ENCODE assay signal across 10 cellular contexts in genomic region chr1:66283583-66284041, GRCh38.
A peak's percentile ranks its signal among the peaks of the same experiment; 100 is the strongest.
DNase-seq lines count a peak whose midpoint lies in the region; ATAC-seq and TF ChIP-seq lines count a peak whose summit lies in the region.
"Had no signal": no experiment of that assay in that cellular context is flagged by ENCODE, and none has a peak within 500 bp of the region (broad histone marks: within the 10 kb centered on the region; RNA-seq: fewer than 3 reads in every experiment).

No MANE protein-coding gene starts in this region.

- TF ChIP-seq CTCF in heart left ventricle (IDR thresholded peaks at IDR 0.05): no peak

- no peaks in the 10 kb centered on the region for H3K27me3 Mint-ChIP-seq in activated CD4-positive, alpha-beta memory T cell treated with anti-CD3 and anti-CD28 coated beads for 36 hours

- peak overlapping the region; percentile 87 for H3K27ac Mint-ChIP-seq in activated CD4-positive, alpha-beta memory T cell treated with anti-CD3 and anti-CD28 coated beads for 36 hours

- WGBS in heart left ventricle, 4 donors: 92 to 97% (median 95%) methylated on average over 3 of the region's 3 CpGs

- no peaks in the 10 kb centered on the region for H3K9me3 ChIP-seq in heart left ventricle

- peaks cover 84% of the 10 kb centered on the region for H3K4me1 Mint-ChIP-seq in activated CD4-positive, alpha-beta memory T cell treated with anti-CD3 and anti-CD28 coated beads for 36 hours (ENCODE audit: low read depth)

- POLR2A ChIA-PET in activated CD4-positive, alpha-beta memory T cell treated with anti-CD3 and anti-CD28 coated beads for 36 hours (lab: Charles Lee): interaction anchor here (1.0 to 2.8 kb wide), 7 partner anchors 9 to 87 kb away, joined by 3 to 20 read pairs (median 6); no protein-coding TSS in a partner anchor

- H3K27me3 ChIP-seq in heart left ventricle: no peaks in the 10 kb centered on the region

- H3K4me3 ChIP-seq in heart left ventricle: no peak overlapping the region

- CTCF ChIA-PET in activated CD4-positive, alpha-beta memory T cell treated with anti-CD3 and anti-CD28 coated beads for 36 hours (lab: Charles Lee): interaction anchor here (1.4 to 2.9 kb wide), 6 partner anchors 25 to 162 kb away, joined by 3 to 26 read pairs (median 14); no protein-coding TSS in a partner anchor

- H3K4me3 Mint-ChIP-seq in activated CD4-positive, alpha-beta memory T cell treated with anti-CD3 and anti-CD28 coated beads for 36 hours: peak overlapping the region; percentile 9

- peak overlapping the region in 1 of 12 donors; percentile 78 for H3K27ac ChIP-seq in heart left ventricle
- H3K27ac ChIP-seq: C4-2B had no signal

- intact Hi-C loops in activated CD4-positive, alpha-beta memory T cell treated with anti-CD3 and anti-CD28 coated beads for 36 hours (cut with micrococcal nuclease): loop anchor here (1.0 to 10.0 kb wide), 9 partner anchors 8 to 1401 kb away; partner anchors contain the start of genes DNAI4, GADD45A and MIER1
- intact Hi-C loops in heart left ventricle (cut with DNase I): loop anchor here in 1 of 10 donors (5.0 kb wide), 1 partner anchor 44 kb away; no protein-coding TSS in a partner anchor

- no peak for TF ChIP-seq POLR2A in heart left ventricle (IDR thresholded peaks at IDR 0.05)

- peak; percentile 44 for ATAC-seq in HG03039 (IDR thresholded peaks at IDR 0.05; ENCODE audit: unreplicated experiment)
- no peak for ATAC-seq in heart left ventricle

- H3K36me3 Mint-ChIP-seq in activated CD4-positive, alpha-beta memory T cell treated with anti-CD3 and anti-CD28 coated beads for 36 hours: no peaks in the 10 kb centered on the region

- no peaks in the 10 kb centered on the region for H3K9me3 Mint-ChIP-seq in activated CD4-positive, alpha-beta memory T cell treated with anti-CD3 and anti-CD28 coated beads for 36 hours

- H3K4me1 ChIP-seq in heart left ventricle: peaks cover 0 to 47% (median 9%) of the 10 kb centered on the region in 12 donors

- peak; percentile 57 for DNase-seq in stimulated activated CD4-positive, alpha-beta T cell treated with anti-CD3 and anti-CD28 coated beads, Interleukin-4, amount 100 ng/mL, for 24 hours
- no peak for DNase-seq in stimulated activated CD4-positive, alpha-beta T cell treated with anti-CD3 and anti-CD28 coated beads, Interleukin-12 subunit alpha, Interleukin-12 subunit beta, amount 100 ng/mL, for 4 hours
- peak; percentile 59 for DNase-seq in activated CD4-positive, alpha-beta memory T cell treated with anti-CD3 and anti-CD28 coated beads for 36 hours
- DNase-seq in effector CD4-positive, alpha-beta T cell: no peak
- DNase-seq in cortex of kidney (lab: John Stamatoyannopoulos, UW): no peak
- DNase-seq in midbrain (lab: John Stamatoyannopoulos, UW): no peak
- no peak for DNase-seq in heart left ventricle
- DNase-seq: trophoblast cell had no signal

- no peaks in the 10 kb centered on the region for H3K36me3 ChIP-seq in heart left ventricle

Comparison
In these comparisons a context has a peak if more than half of its experiments do, and no peak if none do; other contexts are left out.
1. DNase-seq: peak in stimulated activated CD4-positive, alpha-beta T cell treated with anti-CD3 and anti-CD28 coated beads, Interleukin-4, amount 100 ng/mL, for 24 hours (single experiment) and activated CD4-positive, alpha-beta memory T cell treated with anti-CD3 and anti-CD28 coated beads for 36 hours (single experiment); none in stimulated activated CD4-positive, alpha-beta T cell treated with anti-CD3 and anti-CD28 coated beads, Interleukin-12 subunit alpha, Interleukin-12 subunit beta, amount 100 ng/mL, for 4 hours (single experiment), effector CD4-positive, alpha-beta T cell (single experiment), cortex of kidney (single experiment), midbrain (single experiment) and heart left ventricle (0 of 5).